30 cellular contexts compared by ENCODE assay signal in genomic region chr9:108742191-108742590, GRCh38.
"Had no signal": no experiment of that assay in that cellular context is flagged by ENCODE, and none has a peak within 500 bp of the region (broad histone marks: within the 10 kb centered on the region; RNA-seq: fewer than 3 reads in every experiment).

No MANE protein-coding gene starts in this region.

- H3K36me3 Mint-ChIP-seq: naive thymus-derived CD4-positive, alpha-beta T cell; natural killer cell; stimulated activated memory B cell treated with anti-CD40 and anti-IgM and Interleukin-4, amounts not matched to agents 10 μg/mL and 1 μg/mL and 100 μg/mL, for 72 hours had no signal

- H3K4me1 Mint-ChIP-seq: natural killer cell; stimulated activated memory B cell treated with anti-CD40 and anti-IgM and Interleukin-4, amounts not matched to agents 10 μg/mL and 1 μg/mL and 100 μg/mL, for 72 hours; stimulated activated naive CD8-positive, alpha-beta T cell treated with anti-CD3 and anti-CD28 coated beads, Interleukin-15, amount 100 ng/mL, for 72 hours had no signal

- FAIRE-seq: small intestine, urothelium cell line had no signal

- H3K27ac ChIP-seq: ovary, parathyroid adenoma, psoas muscle, right lobe of liver, sigmoid colon, suprapubic skin, testis, tibial artery, transverse colon, upper lobe of left lung, vagina had no signal

- H3K79me2 ChIP-seq: parathyroid adenoma had no signal

- H3K4me3 ChIP-seq: ovary, psoas muscle, right lobe of liver, sigmoid colon, suprapubic skin, testis, tibial artery, transverse colon, upper lobe of left lung, vagina had no signal

- H2AFZ ChIP-seq: parathyroid adenoma had no signal

- H3K4me1 ChIP-seq: parathyroid adenoma, psoas muscle, sigmoid colon, suprapubic skin, testis, tibial artery, transverse colon, upper lobe of left lung, vagina had no signal

- H3K27me3 ChIP-seq: ovary, right lobe of liver, sigmoid colon, suprapubic skin, testis, transverse colon, upper lobe of left lung, vagina had no signal

- H3K9me3 ChIP-seq: ovary, psoas muscle, right lobe of liver, sigmoid colon, suprapubic skin, testis, tibial artery, transverse colon, upper lobe of left lung, vagina had no signal

- H3K36me3 ChIP-seq: ovary, right lobe of liver, sigmoid colon, suprapubic skin, tibial artery, transverse colon, upper lobe of left lung, vagina had no signal

- H3K27ac Mint-ChIP-seq: naive thymus-derived CD4-positive, alpha-beta T cell; natural killer cell; nephron; progenitor cell of endocrine pancreas; stimulated activated memory B cell treated with anti-CD40 and anti-IgM and Interleukin-4, amounts not matched to agents 10 μg/mL and 1 μg/mL and 100 μg/mL, for 72 hours; stimulated activated naive CD8-positive, alpha-beta T cell treated with anti-CD3 and anti-CD28 coated beads, Interleukin-15, amount 100 ng/mL, for 72 hours had no signal

- H3K4me3 Mint-ChIP-seq: naive thymus-derived CD4-positive, alpha-beta T cell; natural killer cell; nephron; stimulated activated memory B cell treated with anti-CD40 and anti-IgM and Interleukin-4, amounts not matched to agents 10 μg/mL and 1 μg/mL and 100 μg/mL, for 72 hours; stimulated activated naive CD8-positive, alpha-beta T cell treated with anti-CD3 and anti-CD28 coated beads, Interleukin-15, amount 100 ng/mL, for 72 hours had no signal

- H3K9me3 Mint-ChIP-seq: natural killer cell; stimulated activated memory B cell treated with anti-CD40 and anti-IgM and Interleukin-4, amounts not matched to agents 10 μg/mL and 1 μg/mL and 100 μg/mL, for 72 hours; stimulated activated naive CD8-positive, alpha-beta T cell treated with anti-CD3 and anti-CD28 coated beads, Interleukin-15, amount 100 ng/mL, for 72 hours had no signal

- DNase-seq: naive thymus-derived CD4-positive, alpha-beta T cell; natural killer cell; occipital lobe; ovary; posterior cingulate gyrus; psoas muscle; right cardiac atrium; right lobe of liver; sigmoid colon; small intestine; stimulated activated CD4-positive, alpha-beta T cell treated with anti-CD3 and anti-CD28 coated beads, Interleukin-15, amount 100 ng/mL, for 24 hours; stimulated activated CD4-positive, alpha-beta T cell treated with anti-CD3 and anti-CD28 coated beads, Interleukin-2, amount 100 ng/mL, for 24 hours; stimulated activated CD4-positive, alpha-beta T cell treated with anti-CD3 and anti-CD28 coated beads, Interleukin-4, amount 100 ng/mL, for 1 hour; stimulated activated CD4-positive, alpha-beta T cell treated with anti-CD3 and anti-CD28 coated beads, Interleukin-4, amount 100 ng/mL, for 4 hours; stimulated activated CD8-positive, alpha-beta memory T cell treated with anti-CD3 and anti-CD28 coated beads, Interleukin-4, amount 100 ng/mL, for 48 hours; stimulated activated naive CD4-positive, alpha-beta T cell; stimulated activated naive CD8-positive, alpha-beta T cell treated with anti-CD3 and anti-CD28 coated beads, Interleukin-15, amount 100 ng/mL, for 72 hours; stimulated activated naive CD8-positive, alpha-beta T cell treated with anti-CD3 and anti-CD28 coated beads, Interleukin-15, Interleukin-2, amounts not matched to agents 100 U/mL and 50 U/mL, for 24 hours; substantia nigra; testis; tibial artery; transverse colon; upper lobe of left lung had no signal

- H3K9ac ChIP-seq: parathyroid adenoma had no signal

- H3K27me3 Mint-ChIP-seq: stimulated activated memory B cell treated with anti-CD40 and anti-IgM and Interleukin-4, amounts not matched to agents 10 μg/mL and 1 μg/mL and 100 μg/mL, for 72 hours; stimulated activated naive CD8-positive, alpha-beta T cell treated with anti-CD3 and anti-CD28 coated beads, Interleukin-15, amount 100 ng/mL, for 72 hours had no signal
